Comparison of ENCODE assay signal across 9 cellular contexts in the genomic region with DNA sequence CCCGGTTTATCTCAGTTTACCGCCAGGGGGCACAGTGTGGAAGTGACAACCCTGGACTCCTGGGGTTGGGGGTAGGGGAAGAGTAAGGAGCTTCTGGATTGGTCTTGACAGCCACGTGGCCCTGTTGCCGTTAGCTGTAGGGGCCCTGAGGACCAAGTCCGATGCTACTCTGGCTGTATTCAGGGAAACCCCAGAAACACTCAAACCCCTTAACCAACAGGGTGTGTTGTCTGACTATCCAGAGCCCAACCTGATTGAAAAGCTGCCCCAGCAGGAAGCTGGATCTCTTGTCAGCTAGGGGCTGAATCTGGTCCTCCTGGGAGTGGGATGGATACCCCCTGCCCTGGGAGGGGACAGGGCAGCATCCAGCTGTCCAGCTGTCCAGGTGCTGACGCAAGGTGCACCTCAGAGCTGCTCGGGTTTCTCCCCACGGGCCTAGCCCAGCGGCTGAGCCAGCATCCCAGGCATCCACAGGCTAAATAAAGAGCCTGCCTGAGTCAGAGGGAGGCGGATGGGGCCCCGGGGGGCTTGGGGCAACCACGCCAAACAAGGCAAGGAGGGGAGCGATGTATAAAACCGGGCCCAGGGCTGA. TPM values are rescaled to one million over a fixed set of nuclear protein-coding genes. Genes with fewer than 3 reads are reported as not detected.
DNase-seq lines count a peak whose midpoint lies in the region; ATAC-seq, FAIRE-seq and TF ChIP-seq lines count a peak whose summit lies in the region.
"Had no signal": no experiment of that assay in that cellular context is flagged by ENCODE, and none has a peak within 500 bp of the region (broad histone marks: within the 10 kb centered on the region; RNA-seq: fewer than 3 reads in every experiment).

No MANE protein-coding gene starts in this region.

- FAIRE-seq in GM12891 (lab: Jason Lieb, UNC) (peak; percentile 52), bronchial epithelial cell (lab: Jason Lieb, UNC) (no peak)

- TF ChIP-seq POLR2A in GM12891 (IDR thresholded peaks at IDR 0.05; ENCODE audit: low read depth, low read length): no peak

- DNase-seq in AG04450 (ENCODE audit: low read depth, low spot score) (peak; percentile 47), GM12891 (ENCODE audit: insufficient read length, low spot score) (peak; percentile 80), NCI-H1092 treated with DMSO at 0.1 percent for 48 hours (lab: John Stamatoyannopoulos, UW) (peak; percentile 44), T-helper 22 cell (ENCODE audit: low read depth) (peak; percentile 24), bronchial epithelial cell (ENCODE audit: low read depth) (peak; percentile 48), kidney tubule cell (ENCODE audit: low spot score) (peak; percentile 57)
- DNase-seq in stimulated activated CD4-positive, alpha-beta T cell treated with anti-CD3 and anti-CD28 coated beads, TNF-alpha, amount 100 ng/mL, for 48 hours (ENCODE audit: low read depth in 3 of 3): peak; percentile 27 to 44 (median 41)

- H3K27me3 ChIP-seq in AG04450 (ENCODE audit: control insufficient read depth, insufficient read depth, low read length): peaks cover 3% of the 10 kb centered on the region
- peaks cover 14% of the 10 kb centered on the region for H3K27me3 ChIP-seq in bronchial epithelial cell (ENCODE audit: control insufficient read depth, insufficient read depth, low read length)

- H3K9me3 ChIP-seq in AG04450 (ENCODE audit: control insufficient read depth, insufficient read depth, low read length): no peaks in the 10 kb centered on the region; the same call in 1 of the 2 replicates

- TF ChIP-seq CTCF in AG04450 (IDR thresholded peaks at IDR 0.05; ENCODE audit: low read depth, low read length): peak; percentile 78
- peak; percentile 56 for TF ChIP-seq CTCF in bronchial epithelial cell (IDR thresholded peaks at IDR 0.05; ENCODE audit: insufficient read depth, low read length, severe bottlenecking)

- no peak for ATAC-seq in HG03045 (IDR thresholded peaks at IDR 0.05; ENCODE audit: unreplicated experiment)

- H3K27ac ChIP-seq in AG04450 (ENCODE audit: low read depth, low read length): no peak overlapping the region
- H3K27ac ChIP-seq: skin epidermis had no signal

- H3K4me3 ChIP-seq in AG04450 (ENCODE audit: low read depth, low read length): no peak overlapping the region
- H3K4me3 ChIP-seq in bronchial epithelial cell (ENCODE audit: low read depth, low read length): no peak overlapping the region
- H3K4me3 ChIP-seq: skin epidermis had no signal

- CTCF ChIA-PET in AG04450 (lab: Charles Lee): interaction anchor here (0.6 to 6.1 kb wide), 36 partner anchors 10 to 194 kb away, joined by 3 to 168 read pairs (median 4); partner anchors contain the start of gene TMEM198

- no peaks in the 10 kb centered on the region for H3K36me3 ChIP-seq in bronchial epithelial cell (ENCODE audit: control insufficient read depth, insufficient read depth, low read length)

- POLR2A ChIA-PET in AG04450 (lab: Yijun Ruan, JAX): interaction anchor here (0.6 to 1.4 kb wide), 6 partner anchors 13 to 78 kb away, joined by 3 to 5 read pairs (median 4); no protein-coding TSS in a partner anchor

TF ChIP-seq in GM12891, 5 proteins besides CTCF, POLR2A, EP300 and RAD21:
- no peak for TF ChIP-seq SPI1 (IDR thresholded peaks at IDR 0.05; ENCODE audit: low read depth, low read length)

RNA-seq across cellular contexts. Expression of gene GMPPA, which starts 3.1 kb away (rescaled TPM):
- 90.1 and 97.7 TPM in 2 replicates for polyA plus RNA-seq in AG04450 (2011; rRNA removed)
- polyA minus RNA-seq in AG04450 (2011; rRNA and poly(A)+ RNA removed): 90.6 and 98.6 TPM in 2 replicates
- polyA plus RNA-seq in GM12891 (2012; ENCODE audit: low read depth, missing spikeins): 32.6 TPM
- 40.3 and 49.0 TPM in 2 replicates for total RNA-seq in bronchial epithelial cell

RNA-seq across cellular contexts. Expression of gene ASIC4, which starts 18.7 kb away (rescaled TPM):
- not detected in 2 replicates for polyA plus RNA-seq in AG04450 (2011; rRNA removed)
- not detected in 2 replicates for polyA minus RNA-seq in AG04450 (2011; rRNA and poly(A)+ RNA removed)
- not detected for polyA plus RNA-seq in GM12891 (2012; ENCODE audit: low read depth, missing spikeins)
- under 0.01 and 0.53 TPM in 2 replicates for total RNA-seq in bronchial epithelial cell

RNA-seq across cellular contexts. Expression of gene CHPF, which starts 48.0 kb away (rescaled TPM):
- polyA plus RNA-seq in AG04450 (2011; rRNA removed): 24.4 and 37.2 TPM in 2 replicates
- 11.5 and 12.1 TPM in 2 replicates for polyA minus RNA-seq in AG04450 (2011; rRNA and poly(A)+ RNA removed)
- polyA plus RNA-seq in GM12891 (2012; ENCODE audit: low read depth, missing spikeins): 2.8 TPM
- total RNA-seq in bronchial epithelial cell: 52.7 and 85.5 TPM in 2 replicates

RNA-seq across cellular contexts. Expression of gene TMEM198, which starts 48.2 kb away (rescaled TPM):
- 0.83 and 1.2 TPM in 2 replicates for polyA plus RNA-seq in AG04450 (2011; rRNA removed)
- polyA minus RNA-seq in AG04450 (2011; rRNA and poly(A)+ RNA removed): 0.13 and 0.60 TPM in 2 replicates
- polyA plus RNA-seq in GM12891 (2012; ENCODE audit: low read depth, missing spikeins): 0.50 TPM
- under 0.01 and 0.13 TPM in 2 replicates for total RNA-seq in bronchial epithelial cell

Comparison
In these comparisons a context has a peak if more than half of its experiments do, and no peak if none do; other contexts are left out.
1. DNase-seq: peak in every context shown above with its lines; median percentile 80 in GM12891; 57 in kidney tubule cell; 48 in bronchial epithelial cell; 47 in AG04450; 44 in NCI-H1092 treated with DMSO at 0.1 percent for 48 hours; 41 in stimulated activated CD4-positive, alpha-beta T cell treated with anti-CD3 and anti-CD28 coated beads, TNF-alpha, amount 100 ng/mL, for 48 hours; 24 in T-helper 22 cell.